ENCODE assay signal across 22 cellular contexts in the genomic region with DNA sequence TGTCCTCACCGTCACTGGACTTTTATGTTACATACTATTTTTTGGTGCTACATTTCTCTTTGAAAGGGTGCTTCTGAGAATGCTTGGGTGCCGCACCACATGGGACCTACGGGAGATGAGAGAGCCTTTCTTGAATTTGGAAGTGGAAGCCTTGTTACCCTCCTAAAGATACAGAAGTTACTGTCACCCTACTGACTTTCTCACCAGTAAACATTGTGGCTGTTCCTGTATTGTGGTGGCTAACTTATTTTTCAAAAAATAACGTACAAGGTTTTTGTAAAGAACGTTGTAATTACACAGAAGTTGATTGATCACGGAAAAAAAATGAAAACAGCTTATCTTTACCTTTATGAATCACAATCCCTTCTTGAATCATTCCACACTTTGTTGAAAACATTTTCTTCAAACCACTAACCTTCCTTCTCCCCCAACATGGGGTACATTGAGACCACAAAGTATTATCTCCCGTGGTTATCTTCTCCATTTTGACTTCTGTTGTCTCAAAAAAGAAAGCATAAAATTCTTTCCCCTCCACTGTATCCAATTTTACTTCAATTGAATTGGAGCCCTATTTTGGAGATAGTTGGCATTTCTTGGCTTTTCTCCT. TPM values are rescaled to one million over a fixed set of nuclear protein-coding genes. Genes with fewer than 3 reads are reported as not detected.
A peak's percentile ranks its signal among the peaks of the same experiment; 100 is the strongest.
DNase-seq lines count a peak whose midpoint lies in the region; ATAC-seq and TF ChIP-seq lines count a peak whose summit lies in the region.
"Had no signal": no experiment of that assay in that cellular context is flagged by ENCODE, and none has a peak within 500 bp of the region (broad histone marks: within the 10 kb centered on the region; RNA-seq: fewer than 3 reads in every experiment).

No MANE protein-coding gene starts in this region.

- no peak for TF ChIP-seq POLR2A in uterus (IDR thresholded peaks at IDR 0.05)

- H3K27ac ChIP-seq in uterus, result no peak overlapping the region
- H3K27ac ChIP-seq: BLaER1 treated with 17β-estradiol and CSF1 and Interleukin-3, amounts not matched to agents 10 nM and 100 nM had no signal

- H3K27me3 ChIP-seq in uterus, result no peaks in the 10 kb centered on the region
- H3K27me3 ChIP-seq: BLaER1 treated with 17β-estradiol and CSF1 and Interleukin-3, amounts not matched to agents 10 nM and 100 nM had no signal

- intact Hi-C loops in activated T-helper 2 cell treated with anti-CD3 and anti-CD28 coated beads, Interferon-gamma antibody, Interleukin-2, Interleukin-4, amounts not matched to agents 10 μg/mL and 5 μg/mL and 100 μg/mL, durations not matched to agents 14 hours and 24 hours and 36 hours (cut with micrococcal nuclease), result loop anchor here (1.0 to 10.0 kb wide), 6 partner anchors 32 to 320 kb away; partner anchors contain the start of gene BMAL2
- intact Hi-C loops in uterus (cut with DNase I; ENCODE audit: low total_unique reads), result no loop called here

- H3K9me3 Mint-ChIP-seq in activated T-cell treated with anti-CD3 and anti-CD28 coated beads, Interleukin-2, amount 50 U/mL, for 4 hours, result peaks cover 3% of the 10 kb centered on the region
- H3K9me3 Mint-ChIP-seq in T-helper 2 cell treated with Interferon-gamma antibody and Interleukin-4, amounts not matched to agents 5 μg/mL and 100 μg/mL, for 36 hours, result peaks cover 29% of the 10 kb centered on the region
- peaks cover 40% of the 10 kb centered on the region for H3K9me3 Mint-ChIP-seq in activated T-helper 2 cell treated with anti-CD3 and anti-CD28 coated beads, Interferon-gamma antibody, Interleukin-2, Interleukin-4, amounts not matched to agents 10 μg/mL and 5 μg/mL and 100 μg/mL, durations not matched to agents 14 hours and 24 hours and 36 hours
- H3K9me3 Mint-ChIP-seq: H9 had no signal

- H3K36me3 ChIP-seq in uterus, result no peaks in the 10 kb centered on the region
- H3K36me3 ChIP-seq: BLaER1 treated with 17β-estradiol and CSF1 and Interleukin-3, amounts not matched to agents 10 nM and 100 nM had no signal

- H3K4me3 Mint-ChIP-seq in activated T-cell treated with anti-CD3 and anti-CD28 coated beads, Interleukin-2, amount 50 U/mL, for 4 hours, result peak overlapping the region; percentile 12
- H3K4me3 Mint-ChIP-seq in T-helper 2 cell treated with Interferon-gamma antibody and Interleukin-4, amounts not matched to agents 5 μg/mL and 100 μg/mL, for 36 hours, result peak overlapping the region; percentile 67
- peak overlapping the region; percentile 49 for H3K4me3 Mint-ChIP-seq in activated T-helper 2 cell treated with anti-CD3 and anti-CD28 coated beads, Interferon-gamma antibody, Interleukin-2, Interleukin-4, amounts not matched to agents 10 μg/mL and 5 μg/mL and 100 μg/mL, durations not matched to agents 14 hours and 24 hours and 36 hours (ENCODE audit: low read depth)
- H3K4me3 Mint-ChIP-seq: CD8-positive, alpha-beta T cell; H9 had no signal

- ATAC-seq in activated T-cell treated with anti-CD3 and anti-CD28 coated beads, Interleukin-2, amount 50 U/mL, for 4 hours, result peak; percentile 58 to 77
- peak; percentile 38 for ATAC-seq in stimulated activated naive CD8-positive, alpha-beta T cell treated with anti-CD3 and anti-CD28 coated beads, Interleukin-15, Interleukin-2, amounts not matched to agents 100 U/mL and 50 U/mL, for 24 hours
- ATAC-seq: CD8-positive, alpha-beta T cell had no signal

- H3K36me3 Mint-ChIP-seq in activated T-cell treated with anti-CD3 and anti-CD28 coated beads, Interleukin-2, amount 50 U/mL, for 4 hours (ENCODE audit: insufficient read depth), result no peaks in the 10 kb centered on the region
- peaks cover 22% of the 10 kb centered on the region for H3K36me3 Mint-ChIP-seq in T-helper 2 cell treated with Interferon-gamma antibody and Interleukin-4, amounts not matched to agents 5 μg/mL and 100 μg/mL, for 36 hours (ENCODE audit: low read depth)
- peaks cover 46% of the 10 kb centered on the region for H3K36me3 Mint-ChIP-seq in activated T-helper 2 cell treated with anti-CD3 and anti-CD28 coated beads, Interferon-gamma antibody, Interleukin-2, Interleukin-4, amounts not matched to agents 10 μg/mL and 5 μg/mL and 100 μg/mL, durations not matched to agents 14 hours and 24 hours and 36 hours (ENCODE audit: low read depth)
- H3K36me3 Mint-ChIP-seq: CD8-positive, alpha-beta T cell had no signal

- peaks cover 11% of the 10 kb centered on the region for H3K4me1 Mint-ChIP-seq in activated T-cell treated with anti-CD3 and anti-CD28 coated beads, Interleukin-2, amount 50 U/mL, for 4 hours (ENCODE audit: low read depth)
- H3K4me1 Mint-ChIP-seq in T-helper 2 cell treated with Interferon-gamma antibody and Interleukin-4, amounts not matched to agents 5 μg/mL and 100 μg/mL, for 36 hours (ENCODE audit: low read depth), result peaks cover 37% of the 10 kb centered on the region
- peaks cover 53% of the 10 kb centered on the region for H3K4me1 Mint-ChIP-seq in activated T-helper 2 cell treated with anti-CD3 and anti-CD28 coated beads, Interferon-gamma antibody, Interleukin-2, Interleukin-4, amounts not matched to agents 10 μg/mL and 5 μg/mL and 100 μg/mL, durations not matched to agents 14 hours and 24 hours and 36 hours (ENCODE audit: low read depth)

- no peaks in the 10 kb centered on the region for H3K9me3 ChIP-seq in uterus

- DNase-seq in activated T-cell treated with anti-CD3 and anti-CD28 coated beads, Interleukin-2, amount 50 U/mL, for 4 hours, result no peak
- DNase-seq in activated T-cell treated with anti-CD3 and anti-CD28 coated beads for 4 hours (no peak), OCI-M2 (lab: John Stamatoyannopoulos, UW; ENCODE audit: unreplicated experiment) (no peak), uterus (no peak)
- peak; percentile 38 for DNase-seq in T-helper 2 cell treated with Interferon-gamma antibody and Interleukin-4, amounts not matched to agents 5 μg/mL and 100 μg/mL, for 36 hours (ENCODE audit: low spot score)
- no peak for DNase-seq in activated T-helper 2 cell treated with anti-CD3 and anti-CD28 coated beads, Interferon-gamma antibody, Interleukin-2, Interleukin-4, amounts not matched to agents 10 μg/mL and 5 μg/mL and 100 μg/mL, durations not matched to agents 14 hours and 24 hours and 36 hours (ENCODE audit: low spot score)
- no peak for DNase-seq in stimulated activated naive CD8-positive, alpha-beta T cell treated with anti-CD3 and anti-CD28 coated beads, Interleukin-15, Interleukin-2, amounts not matched to agents 100 U/mL and 50 U/mL, for 24 hours
- no peak for DNase-seq in stimulated activated CD4-positive, alpha-beta T cell treated with anti-CD3 and anti-CD28 coated beads, Interleukin-4, amount 100 ng/mL, for 4 hours
- DNase-seq: Calu3; CD8-positive, alpha-beta T cell; GF-D8; H9; NCI-H1048; NCI-H1436; NCI-H1930; NCI-H226; NCI-H524; NCI-H82; OCI-M1 had no signal

- peak overlapping the region; percentile 73 for H3K27ac Mint-ChIP-seq in T-helper 2 cell treated with Interferon-gamma antibody and Interleukin-4, amounts not matched to agents 5 μg/mL and 100 μg/mL, for 36 hours
- H3K27ac Mint-ChIP-seq in activated T-helper 2 cell treated with anti-CD3 and anti-CD28 coated beads, Interferon-gamma antibody, Interleukin-2, Interleukin-4, amounts not matched to agents 10 μg/mL and 5 μg/mL and 100 μg/mL, durations not matched to agents 14 hours and 24 hours and 36 hours, result peak overlapping the region; percentile 91
- H3K27ac Mint-ChIP-seq: CD8-positive, alpha-beta T cell had no signal

- peaks cover 19% of the 10 kb centered on the region for H3K27me3 Mint-ChIP-seq in activated T-cell treated with anti-CD3 and anti-CD28 coated beads, Interleukin-2, amount 50 U/mL, for 4 hours (ENCODE audit: low read depth)
- peaks cover 27% of the 10 kb centered on the region for H3K27me3 Mint-ChIP-seq in T-helper 2 cell treated with Interferon-gamma antibody and Interleukin-4, amounts not matched to agents 5 μg/mL and 100 μg/mL, for 36 hours (ENCODE audit: low read depth)
- peaks cover 13% of the 10 kb centered on the region for H3K27me3 Mint-ChIP-seq in activated T-helper 2 cell treated with anti-CD3 and anti-CD28 coated beads, Interferon-gamma antibody, Interleukin-2, Interleukin-4, amounts not matched to agents 10 μg/mL and 5 μg/mL and 100 μg/mL, durations not matched to agents 14 hours and 24 hours and 36 hours (ENCODE audit: low read depth)

- no peak overlapping the region for H3K4me3 ChIP-seq in uterus
- H3K4me3 ChIP-seq: BLaER1 treated with 17β-estradiol and CSF1 and Interleukin-3, amounts not matched to agents 10 nM and 100 nM had no signal

- no peaks in the 10 kb centered on the region for H3K4me1 ChIP-seq in uterus

- no peak for TF ChIP-seq CTCF in uterus (IDR thresholded peaks at IDR 0.05)

RNA-seq across cellular contexts. Expression of gene PPFIBP1, which starts 21.9 kb away (rescaled TPM):
- 10 to 100 TPM in 2 of 3 donors, 1 to 10 TPM in 1; 7.4 to 11.6 (median 10.9) TPM for total RNA-seq in activated T-cell treated with anti-CD3 and anti-CD28 coated beads, Interleukin-2, amount 50 U/mL, for 4 hours
- total RNA-seq in activated T-helper 2 cell treated with anti-CD3 and anti-CD28 coated beads, Interferon-gamma antibody, Interleukin-2, Interleukin-4, amounts not matched to agents 10 μg/mL and 5 μg/mL and 100 μg/mL, durations not matched to agents 14 hours and 24 hours and 36 hours, result 73.3 and 74.1 TPM in 2 replicates
- 100 to 1,000 TPM in 1 of 4 donors, 10 to 100 TPM in 3; 43.8 to 139 (median 82.7) TPM for total RNA-seq in uterus

RNA-seq across cellular contexts. Expression of gene SMCO2, which starts 55.5 kb away (rescaled TPM):
- total RNA-seq in activated T-cell treated with anti-CD3 and anti-CD28 coated beads, Interleukin-2, amount 50 U/mL, for 4 hours, result not detected
- 1.3 and 1.4 TPM in 2 replicates for total RNA-seq in activated T-helper 2 cell treated with anti-CD3 and anti-CD28 coated beads, Interferon-gamma antibody, Interleukin-2, Interleukin-4, amounts not matched to agents 10 μg/mL and 5 μg/mL and 100 μg/mL, durations not matched to agents 14 hours and 24 hours and 36 hours
- total RNA-seq in uterus, result not detected
- total RNA-seq: CD8-positive, alpha-beta T cell; MCF 10A; RPMI7951 had no signal

Comparison
In these comparisons a context has a peak if more than half of its experiments do, and no peak if none do; other contexts are left out.
1. H3K4me3 Mint-ChIP-seq: peak in every context shown above with its lines; median percentile 67 in T-helper 2 cell treated with Interferon-gamma antibody and Interleukin-4, amounts not matched to agents 5 μg/mL and 100 μg/mL, for 36 hours; 49 in activated T-helper 2 cell treated with anti-CD3 and anti-CD28 coated beads, Interferon-gamma antibody, Interleukin-2, Interleukin-4, amounts not matched to agents 10 μg/mL and 5 μg/mL and 100 μg/mL, durations not matched to agents 14 hours and 24 hours and 36 hours; 12 in activated T-cell treated with anti-CD3 and anti-CD28 coated beads, Interleukin-2, amount 50 U/mL, for 4 hours.